1 cellular context compared by ENCODE assay signal in genomic region chr14:103177376-103177775, GRCh38.
TF ChIP-seq lines count a peak whose summit lies in the region.

No MANE protein-coding gene starts in this region.

TF ChIP-seq in SK-N-SH, 30 proteins besides CTCF, POLR2A, EP300 and RAD21 (continued from another document):
- TF ChIP-seq RFX5 (IDR thresholded peaks at IDR 0.05; ENCODE audit: low read length) (no peak), ELF1 (IDR thresholded peaks at IDR 0.05) (no peak), REST (IDR thresholded peaks at IDR 0.05; ENCODE audit: low read depth, low read length) (no peak), NRF1 (IDR thresholded peaks at IDR 0.05; ENCODE audit: low read depth, low read length) (no peak)
